8 cellular contexts compared by ENCODE assay signal in genomic region chr13:40613192-40613818, GRCh38. TPM values are rescaled to one million over a fixed set of nuclear protein-coding genes. Genes with fewer than 3 reads are reported as not detected.
DNase-seq lines count a peak whose midpoint lies in the region; ATAC-seq and TF ChIP-seq lines count a peak whose summit lies in the region.

No MANE protein-coding gene starts in this region.

- H2AFZ ChIP-seq in OCI-LY1 (ENCODE audit: low read length): no peak overlapping the region

- H3K79me2 ChIP-seq in OCI-LY1 (ENCODE audit: insufficient read depth, low read length): peaks cover 98% of the 10 kb centered on the region

- no peaks in the 10 kb centered on the region; the same call in 1 of the 2 replicates for H3K9me3 ChIP-seq in OCI-LY1 (ENCODE audit: low read length)

- H3K36me3 Mint-ChIP-seq in activated naive CD8-positive, alpha-beta T cell treated with anti-CD3 and anti-CD28 coated beads for 36 hours: peaks cover 52% of the 10 kb centered on the region
- H3K36me3 Mint-ChIP-seq in natural killer cell: no peaks in the 10 kb centered on the region

- DNase-seq in GM13976 (ENCODE audit: low spot score): peak; percentile 43
- peak; percentile 54 for DNase-seq in activated naive CD8-positive, alpha-beta T cell treated with anti-CD3 and anti-CD28 coated beads for 36 hours
- peak; percentile 51 for DNase-seq in natural killer cell
- no peak for DNase-seq in NCI-H2196 (lab: John Stamatoyannopoulos, UW; ENCODE audit: unreplicated experiment)
- DNase-seq in NCI-H524 (lab: John Stamatoyannopoulos, UW): no peak
- no peak for DNase-seq in NCI-H82 (lab: John Stamatoyannopoulos, UW)

- no peaks in the 10 kb centered on the region for H3K27me3 Mint-ChIP-seq in activated naive CD8-positive, alpha-beta T cell treated with anti-CD3 and anti-CD28 coated beads for 36 hours
- H3K27me3 Mint-ChIP-seq in natural killer cell (ENCODE audit: low read depth in 2 of 2): no peaks in the 10 kb centered on the region

- intact Hi-C loops in natural killer cell (cut with micrococcal nuclease): loop anchor here (1.0 to 2.0 kb wide), 2 partner anchors 53 to 225 kb away; partner anchors contain the start of gene FOXO1

- H3K27ac ChIP-seq in OCI-LY1 (ENCODE audit: low read depth, low read length, poor library complexity, severe bottlenecking): peak overlapping the region; percentile 84

- peaks cover 57% of the 10 kb centered on the region for H3K36me3 ChIP-seq in OCI-LY1 (ENCODE audit: insufficient read depth, low read length)

- H3K27me3 ChIP-seq in OCI-LY1 (ENCODE audit: insufficient read depth, low read length): no peaks in the 10 kb centered on the region

- H3K9me3 Mint-ChIP-seq in activated naive CD8-positive, alpha-beta T cell treated with anti-CD3 and anti-CD28 coated beads for 36 hours: no peaks in the 10 kb centered on the region
- H3K9me3 Mint-ChIP-seq in natural killer cell: no peaks in the 10 kb centered on the region

- H3K4me1 ChIP-seq in OCI-LY1 (ENCODE audit: insufficient read depth, low read length, severe bottlenecking): peaks cover 77% of the 10 kb centered on the region

- H3K4me3 Mint-ChIP-seq in activated naive CD8-positive, alpha-beta T cell treated with anti-CD3 and anti-CD28 coated beads for 36 hours: peak overlapping the region; percentile 79
- H3K4me3 Mint-ChIP-seq in natural killer cell: peak overlapping the region; percentile 90

- peaks cover 85% of the 10 kb centered on the region for H3K4me1 Mint-ChIP-seq in activated naive CD8-positive, alpha-beta T cell treated with anti-CD3 and anti-CD28 coated beads for 36 hours
- peaks cover 31 to 46% of the 10 kb centered on the region in 2 donors for H3K4me1 Mint-ChIP-seq in natural killer cell

- no peak for TF ChIP-seq CTCF in GM13976 (IDR thresholded peaks at IDR 0.05; ENCODE audit: borderline replicate concordance, control extremely low read depth, extremely low read depth, insufficient read depth, missing control alignments)
- TF ChIP-seq CTCF in OCI-LY1 (IDR thresholded peaks at IDR 0.05; ENCODE audit: low read length): no peak
- no peak for TF ChIP-seq CTCF in natural killer cell (IDR thresholded peaks at IDR 0.05)

- no peaks in the 10 kb centered on the region for H3F3A ChIP-seq in OCI-LY1 (ENCODE audit: insufficient read depth, low read length)

- H3K4me2 ChIP-seq in OCI-LY1 (ENCODE audit: low read length): peak overlapping the region; percentile 61

- peak overlapping the region; percentile 47; the same call in 1 of the 2 replicates for H3K9ac ChIP-seq in OCI-LY1 (ENCODE audit: low read length)

- ATAC-seq in GM21786 (IDR thresholded peaks at IDR 0.05; ENCODE audit: unreplicated experiment): peak; percentile 86
- peak; percentile 85 to 90 (median 87) for ATAC-seq in natural killer cell

- no peaks in the 10 kb centered on the region for H3K9me2 ChIP-seq in OCI-LY1 (ENCODE audit: low read depth, low read length)

- peak overlapping the region; percentile 34 for H3K4me3 ChIP-seq in OCI-LY1 (ENCODE audit: low read depth, low read length, poor library complexity, severe bottlenecking)

- in situ Hi-C loops in GM13976 (cut with MboI; ENCODE audit: low sequenced_read_pairs, unreplicated experiment): no loop called here

- H3K27ac Mint-ChIP-seq in activated naive CD8-positive, alpha-beta T cell treated with anti-CD3 and anti-CD28 coated beads for 36 hours: peak overlapping the region; percentile 96
- peak overlapping the region; percentile 94 to 99 for H3K27ac Mint-ChIP-seq in natural killer cell

- H4K20me1 ChIP-seq in OCI-LY1 (ENCODE audit: insufficient read depth, low read length): no peaks in the 10 kb centered on the region

RNA-seq across cellular contexts. Expression of gene FOXO1, which starts 53.1 kb away (rescaled TPM):
- 10 to 100 TPM; 38.4 to 38.7 TPM for total RNA-seq in activated naive CD8-positive, alpha-beta T cell treated with anti-CD3 and anti-CD28 coated beads for 36 hours
- total RNA-seq in natural killer cell: 10 to 100 TPM; 23.9 to 29.8 (median 27.6) TPM

Comparison
In these comparisons a context has a peak if more than half of its experiments do, and no peak if none do; other contexts are left out.
1. DNase-seq: peak in GM13976 (single experiment), activated naive CD8-positive, alpha-beta T cell treated with anti-CD3 and anti-CD28 coated beads for 36 hours (single experiment) and natural killer cell (single experiment); none in NCI-H2196 (single experiment), NCI-H524 (0 of 2) and NCI-H82 (single experiment).